ENCODE assay signal across 17 cellular contexts in genomic region chr3:180102134-180102533, GRCh38.
"Had no signal": no experiment of that assay in that cellular context is flagged by ENCODE, and none has a peak within 500 bp of the region (broad histone marks: within the 10 kb centered on the region; RNA-seq: fewer than 3 reads in every experiment).

No MANE protein-coding gene starts in this region.

- FAIRE-seq: endometrium, small intestine had no signal

- H3K36me3 ChIP-seq: ascending aorta, right atrium auricular region had no signal

- DNase-seq: activated CD4-positive, alpha-beta T cell treated with anti-CD3 and anti-CD28 coated beads, Interleukin-2, amount 50 U/mL, for 48 hours; activated CD8-positive, alpha-beta memory T cell treated with anti-CD3 and anti-CD28 coated beads, Interleukin-2, amount 10 ng/mL, durations not matched to agents 7 days and 5 days; activated naive CD4-positive, alpha-beta T cell treated with anti-CD3 and anti-CD28 coated beads for 36 hours; activated T-cell treated with anti-CD3 and anti-CD28 coated beads, Interleukin-2, amount 50 U/mL, for 1 hour; dorsolateral prefrontal cortex; mucosa of descending colon; naive thymus-derived CD4-positive, alpha-beta T cell; small intestine; stimulated activated CD4-positive, alpha-beta T cell treated with anti-CD3 and anti-CD28 coated beads, Interleukin-4, amount 100 ng/mL, for 4 hours; stimulated activated CD8-positive, alpha-beta memory T cell treated with anti-CD3 and anti-CD28 coated beads, Interleukin-4, amount 100 ng/mL, for 48 hours; T1000 had no signal

- ATAC-seq: activated CD8-positive, alpha-beta memory T cell treated with anti-CD3 and anti-CD28 coated beads, Interleukin-2, amount 10 ng/mL, durations not matched to agents 7 days and 5 days; esophagus mucosa; left lobe of liver; mucosa of descending colon; naive thymus-derived CD4-positive, alpha-beta T cell had no signal

- H3K4me3 ChIP-seq: ascending aorta, dorsolateral prefrontal cortex, mucosa of descending colon, right atrium auricular region had no signal

- H3K27ac ChIP-seq: ascending aorta, dorsolateral prefrontal cortex, right atrium auricular region, VCaP had no signal

- H3K27me3 ChIP-seq: ascending aorta, dorsolateral prefrontal cortex, right atrium auricular region had no signal

- H3K9me3 ChIP-seq: ascending aorta, mucosa of descending colon had no signal

- H3K4me1 ChIP-seq: ascending aorta, right atrium auricular region had no signal
